ENCODE assay signal across 8 cellular contexts in the genomic region with DNA sequence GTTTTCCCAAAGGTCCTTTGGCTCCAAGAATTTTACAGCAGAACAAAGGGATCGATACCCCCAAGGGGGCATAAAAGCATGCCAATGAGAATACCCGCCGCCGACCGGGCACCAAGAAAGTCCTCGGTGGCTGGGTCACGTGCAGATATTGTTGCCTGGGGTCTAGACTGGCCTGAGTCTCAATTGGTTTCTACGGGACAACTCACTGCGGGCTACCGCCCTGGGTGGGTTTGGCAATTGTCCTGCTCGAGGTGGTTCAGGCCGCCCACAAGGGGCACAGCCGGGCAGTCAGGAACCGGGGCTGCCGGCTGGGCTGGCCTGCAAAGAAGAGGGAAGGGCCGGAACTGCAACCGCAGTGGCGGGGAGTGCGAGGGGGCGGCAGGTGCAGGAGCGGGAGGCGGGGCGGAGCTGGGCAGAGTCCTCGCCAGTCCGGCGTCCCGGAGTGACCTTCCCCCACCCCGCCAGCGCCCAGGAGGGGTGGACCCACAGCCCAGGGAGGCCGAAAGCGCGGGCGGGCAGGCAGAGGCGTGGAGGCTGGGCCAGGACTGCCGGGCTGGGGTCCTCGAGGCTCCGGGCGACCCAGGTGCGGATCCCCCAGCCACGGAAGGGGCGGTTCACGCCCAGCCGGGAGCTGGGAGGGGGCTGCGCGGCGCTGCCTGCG. TPM values are rescaled to one million over a fixed set of nuclear protein-coding genes. Genes with fewer than 3 reads are reported as not detected.
A peak's percentile ranks its signal among the peaks of the same experiment; 100 is the strongest.
DNase-seq lines count a peak whose midpoint lies in the region; ATAC-seq lines count a peak whose summit lies in the region.

No MANE protein-coding gene starts in this region.

- peak; percentile 33 for ATAC-seq in GM18498 (IDR thresholded peaks at IDR 0.05; ENCODE audit: unreplicated experiment)
- ATAC-seq in HG02885 (IDR thresholded peaks at IDR 0.05; ENCODE audit: poor library complexity, unreplicated experiment): peak; percentile 44

- H3K9me3 Mint-ChIP-seq in activated CD4-positive, alpha-beta T cell treated with anti-CD3 and anti-CD28 coated beads, Interleukin-2, amount 10 ng/mL, durations not matched to agents 7 days and 5 days: no peaks in the 10 kb centered on the region

- H3K27me3 ChIP-seq in esophagus (ENCODE audit: control insufficient read depth in 1 of 2, insufficient read depth in 2 of 2, low read length in 2 of 2) (no peaks in the 10 kb centered on the region), muscle layer of duodenum (ENCODE audit: low read depth, low read length) (no peaks in the 10 kb centered on the region)

- 3 to 5% methylated on average over 27 to 47 of the region's 47 CpGs for WGBS in esophagus, 2 donors
- 5% methylated on average over 47 of the region's 47 CpGs for WGBS in urinary bladder

- H3K4me1 ChIP-seq in esophagus (ENCODE audit: control insufficient read depth in 2 of 2, insufficient read depth in 2 of 2, low read length in 1 of 2) (peaks cover 11 to 18% of the 10 kb centered on the region in 2 donors), muscle layer of duodenum (ENCODE audit: control insufficient read depth in 1 of 2, insufficient read depth in 2 of 2, low read length in 2 of 2) (peaks cover 0 to 28% of the 10 kb centered on the region in 2 donors), urinary bladder (ENCODE audit: insufficient read depth) (no peaks in the 10 kb centered on the region)

- no peaks in the 10 kb centered on the region for H3K36me3 ChIP-seq in esophagus (ENCODE audit: control insufficient read depth in 2 of 2, insufficient read depth in 2 of 2, low read length in 1 of 2)
- no peaks in the 10 kb centered on the region for H3K36me3 ChIP-seq in muscle layer of duodenum (ENCODE audit: control insufficient read depth in 1 of 2, insufficient read depth in 2 of 2, low read length in 2 of 2)
- H3K36me3 ChIP-seq in urinary bladder (ENCODE audit: insufficient read depth): no peaks in the 10 kb centered on the region

- H3K4me3 Mint-ChIP-seq in activated CD4-positive, alpha-beta T cell treated with anti-CD3 and anti-CD28 coated beads, Interleukin-2, amount 10 ng/mL, durations not matched to agents 7 days and 5 days: peak overlapping the region; percentile 63

- peaks cover 28% of the 10 kb centered on the region for H3K4me1 Mint-ChIP-seq in activated CD4-positive, alpha-beta T cell treated with anti-CD3 and anti-CD28 coated beads, Interleukin-2, amount 10 ng/mL, durations not matched to agents 7 days and 5 days

- H3K27me3 Mint-ChIP-seq in activated CD4-positive, alpha-beta T cell treated with anti-CD3 and anti-CD28 coated beads, Interleukin-2, amount 10 ng/mL, durations not matched to agents 7 days and 5 days: peaks cover 21% of the 10 kb centered on the region

- no peaks in the 10 kb centered on the region for H3K36me3 Mint-ChIP-seq in activated CD4-positive, alpha-beta T cell treated with anti-CD3 and anti-CD28 coated beads, Interleukin-2, amount 10 ng/mL, durations not matched to agents 7 days and 5 days (ENCODE audit: low read depth)

- H3K27ac ChIP-seq in esophagus (ENCODE audit: low read depth in 2 of 2, low read length in 1 of 2) (peak overlapping the region; percentile 77 to 80), muscle layer of duodenum (ENCODE audit: low read length) (peak overlapping the region; percentile 14), urinary bladder (ENCODE audit: low read depth) (no peak overlapping the region)

- no peak overlapping the region for H3K27ac Mint-ChIP-seq in activated CD4-positive, alpha-beta T cell treated with anti-CD3 and anti-CD28 coated beads, Interleukin-2, amount 10 ng/mL, durations not matched to agents 7 days and 5 days

- peak overlapping the region; percentile 91 to 92 for H3K4me3 ChIP-seq in esophagus (ENCODE audit: low read depth in 1 of 2, low read length in 2 of 2)
- H3K4me3 ChIP-seq in muscle layer of duodenum (ENCODE audit: low read depth in 1 of 2, low read length in 2 of 2): peak overlapping the region; percentile 22 to 80
- peak overlapping the region; percentile 65 for H3K4me3 ChIP-seq in urinary bladder (ENCODE audit: low read depth, low read length)

- POLR2A ChIA-PET in activated CD4-positive, alpha-beta T cell treated with anti-CD3 and anti-CD28 coated beads, Interleukin-2, amount 10 ng/mL, durations not matched to agents 7 days and 5 days (lab: Charles Lee): no interaction called here

- DNase-seq in AG20443 (ENCODE audit: low spot score) (peak; percentile 42), NCI-H2081 (lab: John Stamatoyannopoulos, UW) (peak; percentile 90 to 93)
- peak; percentile 26 for DNase-seq in activated CD4-positive, alpha-beta T cell treated with anti-CD3 and anti-CD28 coated beads, Interleukin-2, amount 10 ng/mL, durations not matched to agents 7 days and 5 days

- CTCF ChIA-PET in activated CD4-positive, alpha-beta T cell treated with anti-CD3 and anti-CD28 coated beads, Interleukin-2, amount 10 ng/mL, durations not matched to agents 7 days and 5 days (lab: Charles Lee): interaction anchor here (0.5 to 1.7 kb wide), 3 partner anchors 9 to 87 kb away, joined by 3 to 4 read pairs (median 3); no protein-coding TSS in a partner anchor

- H3K9me3 ChIP-seq in esophagus (ENCODE audit: control insufficient read depth in 2 of 2, insufficient read depth in 1 of 2, low read depth in 1 of 2, low read length in 1 of 2): no peaks in the 10 kb centered on the region
- no peaks in the 10 kb centered on the region for H3K9me3 ChIP-seq in muscle layer of duodenum (ENCODE audit: control insufficient read depth in 1 of 2, low read length in 2 of 2)

RNA-seq across cellular contexts. Expression of a gene that starts 0.9 kb away (rescaled TPM):
- total RNA-seq in activated CD4-positive, alpha-beta T cell treated with anti-CD3 and anti-CD28 coated beads, Interleukin-2, amount 10 ng/mL, durations not matched to agents 7 days and 5 days: 1 to 10 TPM; 2.6 to 3.4 TPM
- polyA plus RNA-seq in esophagus (100 to 1,000 TPM; 104 to 194 TPM), urinary bladder (34.2 TPM)
- 54.6 TPM for total RNA-seq in urinary bladder

Comparison
In these comparisons a context has a peak if more than half of its experiments do, and no peak if none do; other contexts are left out.
1. DNase-seq: peak in every context shown above with its lines; median percentile 92 in NCI-H2081; 42 in AG20443; 26 in activated CD4-positive, alpha-beta T cell treated with anti-CD3 and anti-CD28 coated beads, Interleukin-2, amount 10 ng/mL, durations not matched to agents 7 days and 5 days.
2. RNA of a gene that starts 0.9 kb away (total RNA-seq): 54.6 TPM in urinary bladder (single experiment); 2.6 to 3.4 TPM in activated CD4-positive, alpha-beta T cell treated with anti-CD3 and anti-CD28 coated beads, Interleukin-2, amount 10 ng/mL, durations not matched to agents 7 days and 5 days; every median in the first group is over 10 times any median in the second.
3. Peak in every context shown above with its lines, with median percentiles within 50 percentile points of each other: H3K4me3 ChIP-seq.